29 cellular contexts compared by ENCODE assay signal in the genomic region with DNA sequence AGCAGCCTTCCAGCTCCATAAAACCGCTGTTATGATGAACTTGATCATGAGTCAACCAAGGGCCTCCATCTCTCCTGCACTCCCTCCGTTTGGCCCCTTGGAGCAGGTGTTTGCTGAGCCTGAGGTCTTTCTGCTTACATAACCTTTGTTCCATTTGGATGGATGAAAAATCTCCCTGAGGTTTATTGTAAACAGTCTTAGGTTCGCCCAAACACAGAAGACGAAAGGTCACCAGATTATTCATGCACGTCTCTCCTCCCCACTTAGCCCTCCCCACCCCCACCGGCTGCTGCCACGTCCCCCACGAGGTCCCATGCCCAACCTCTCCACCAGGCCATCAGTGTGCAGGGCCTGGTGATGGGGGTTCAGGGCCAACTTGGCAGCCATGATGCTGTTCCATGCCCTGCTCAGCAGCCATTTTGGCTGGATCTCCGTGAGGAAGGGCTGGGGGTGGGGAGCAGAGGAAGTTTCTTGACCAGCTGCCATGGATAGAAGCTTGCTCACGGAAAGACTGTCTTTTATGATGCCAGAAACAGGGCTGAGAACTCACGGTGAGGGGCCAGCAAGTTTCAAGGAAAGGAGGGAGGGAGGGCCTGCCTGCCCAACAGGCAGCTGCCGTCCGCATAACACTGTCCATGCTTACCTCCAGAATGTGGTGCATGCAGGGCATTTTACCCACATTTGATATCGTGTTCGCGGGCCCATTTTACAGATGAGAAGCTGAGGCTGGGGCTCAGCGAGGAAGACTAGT. TPM values are rescaled to one million over a fixed set of nuclear protein-coding genes. Genes with fewer than 3 reads are reported as not detected.
DNase-seq lines count a peak whose midpoint lies in the region; ATAC-seq and TF ChIP-seq lines count a peak whose summit lies in the region.
"Had no signal": no experiment of that assay in that cellular context is flagged by ENCODE, and none has a peak within 500 bp of the region (broad histone marks: within the 10 kb centered on the region; RNA-seq: fewer than 3 reads in every experiment).

No MANE protein-coding gene starts in this region.

- H3K27me3 ChIP-seq in AG04450 (ENCODE audit: control insufficient read depth, insufficient read depth, low read length) = no peaks in the 10 kb centered on the region
- H3K27me3 ChIP-seq in MG63 = no peaks in the 10 kb centered on the region
- no peaks in the 10 kb centered on the region for H3K27me3 ChIP-seq in colonic mucosa
- peaks cover 3 to 6% of the 10 kb centered on the region in 2 experiments for H3K27me3 ChIP-seq in mesenchymal stem cell (ENCODE audit: control insufficient read depth in 1 of 2, insufficient read depth in 1 of 2, low read length in 2 of 2)
- no peaks in the 10 kb centered on the region for H3K27me3 ChIP-seq in ovary
- no peaks in the 10 kb centered on the region for H3K27me3 ChIP-seq in CD8-positive, alpha-beta T cell (ENCODE audit: insufficient read depth, low read length)

- no peak for TF ChIP-seq EP300 in ovary (IDR thresholded peaks at IDR 0.05)

- peaks cover 8% of the 10 kb centered on the region for H3K27me3 Mint-ChIP-seq in CD8-positive, alpha-beta T cell (ENCODE audit: low read depth)

- H3K4me3 Mint-ChIP-seq in CD8-positive, alpha-beta T cell = no peak overlapping the region
- H3K4me3 Mint-ChIP-seq: activated CD8-positive, alpha-beta T cell treated with anti-CD3 and anti-CD28 coated beads for 36 hours; activated naive CD8-positive, alpha-beta T cell treated with anti-CD3 and anti-CD28 coated beads, Interleukin-2, amount 10 ng/mL, durations not matched to agents 7 days and 5 days; CD4-positive, CD25-positive, alpha-beta regulatory T cell; memory B cell; naive thymus-derived CD4-positive, alpha-beta T cell; stimulated activated naive CD8-positive, alpha-beta T cell treated with anti-CD3 and anti-CD28 coated beads, Interleukin-15, amount 100 ng/mL, for 72 hours had no signal

- peak overlapping the region; percentile 98 for H3K18ac ChIP-seq in mesenchymal stem cell (ENCODE audit: low read depth in 1 of 2, low read length in 2 of 2)

- H3K9me3 Mint-ChIP-seq in CD8-positive, alpha-beta T cell = peaks cover 13% of the 10 kb centered on the region

- H3K4me3 ChIP-seq in AG04450 (ENCODE audit: low read depth, low read length) (no peak overlapping the region), MG63 (no peak overlapping the region), colonic mucosa (no peak overlapping the region), mesenchymal stem cell (ENCODE audit: insufficient read depth in 1 of 2, low read depth in 1 of 2, low read length in 2 of 2) (no peak overlapping the region), ovary (no peak overlapping the region)
- H3K4me3 ChIP-seq in CD8-positive, alpha-beta T cell (ENCODE audit: low read depth, low read length) = no peak overlapping the region
- H3K4me3 ChIP-seq: skin epidermis, tibial artery had no signal

- H3K9me3 ChIP-seq in AG04450 (ENCODE audit: control insufficient read depth, insufficient read depth, low read length) = peaks cover 14% of the 10 kb centered on the region
- peaks cover 11% of the 10 kb centered on the region for H3K9me3 ChIP-seq in MG63
- no peaks in the 10 kb centered on the region for H3K9me3 ChIP-seq in colonic mucosa
- peaks cover 7% of the 10 kb centered on the region for H3K9me3 ChIP-seq in mesenchymal stem cell (ENCODE audit: control insufficient read depth, low read length)
- peaks cover 0 to 8% of the 10 kb centered on the region in 2 donors for H3K9me3 ChIP-seq in ovary
- no peaks in the 10 kb centered on the region for H3K9me3 ChIP-seq in CD8-positive, alpha-beta T cell (ENCODE audit: low read length)
- H3K9me3 ChIP-seq: SK-N-SH had no signal

- intact Hi-C loops in colonic mucosa (cut with DNase I) = no loop called here
- intact Hi-C loops in ovary (cut with DNase I) = no loop called here
- intact Hi-C loops in CD8-positive, alpha-beta T cell (cut with DNase I, micrococcal nuclease) = no loop called here

- H2AK5ac ChIP-seq in mesenchymal stem cell (ENCODE audit: low read length, severe bottlenecking) = no peak overlapping the region

- H2BK15ac ChIP-seq in mesenchymal stem cell (ENCODE audit: low read depth, poor library complexity, severe bottlenecking) = no peak overlapping the region

- H3K23ac ChIP-seq in mesenchymal stem cell (ENCODE audit: low read length in 2 of 2) = no peak overlapping the region

- no peaks in the 10 kb centered on the region for H3K36me3 Mint-ChIP-seq in CD8-positive, alpha-beta T cell
- H3K36me3 Mint-ChIP-seq: CD4-positive, CD25-positive, alpha-beta regulatory T cell; memory B cell had no signal

- CTCF ChIA-PET in AG04450 (lab: Charles Lee) = interaction anchor here (0.6 kb wide), 1 partner anchor 486 kb away, joined by 4 read pairs; no protein-coding TSS in a partner anchor
- CTCF ChIA-PET in CD8-positive, alpha-beta T cell (lab: Charles Lee) = no interaction called here

- POLR2A ChIA-PET in AG04450 (lab: Yijun Ruan, JAX) = interaction anchor here (0.5 to 1.9 kb wide), 15 partner anchors 8 to 240 kb away, joined by 3 to 16 read pairs (median 3); a partner anchor contains a TSS
- POLR2A ChIA-PET in CD8-positive, alpha-beta T cell (lab: Charles Lee) = no interaction called here

- TF ChIP-seq CTCF in AG04450 (IDR thresholded peaks at IDR 0.05; ENCODE audit: low read depth, low read length) (peak; percentile 31), colonic mucosa (IDR thresholded peaks at IDR 0.05) (no peak), ovary (IDR thresholded peaks at IDR 0.05) (no peak)
- no peak for TF ChIP-seq CTCF in CD8-positive, alpha-beta T cell (IDR thresholded peaks at IDR 0.05)

- peak overlapping the region; percentile 81 to 98 for H3K4ac ChIP-seq in mesenchymal stem cell (ENCODE audit: low read depth in 1 of 2, low read length in 2 of 2)

- no peak for TF ChIP-seq POLR2A in ovary (IDR thresholded peaks at IDR 0.05)

- H2BK5ac ChIP-seq in mesenchymal stem cell (ENCODE audit: low read depth, low read length, poor library complexity, severe bottlenecking) = no peak overlapping the region

- peak overlapping the region; percentile 78 for H2BK120ac ChIP-seq in mesenchymal stem cell (ENCODE audit: low read depth, low read length)

- no peak overlapping the region for H3K4me2 ChIP-seq in mesenchymal stem cell (ENCODE audit: low read length, poor library complexity, severe bottlenecking)
- H3K4me2 ChIP-seq: SK-N-SH had no signal

- H3K14ac ChIP-seq in mesenchymal stem cell (ENCODE audit: low read length in 2 of 2) = peak overlapping the region in 1 of 2 experiments; percentile 95

- no peaks in the 10 kb centered on the region for H3K79me1 ChIP-seq in mesenchymal stem cell (replicated peaks; ENCODE audit: low read length, poor library complexity, severe bottlenecking)

- H3K27ac ChIP-seq in AG04450 (ENCODE audit: low read depth, low read length) (peak overlapping the region; percentile 95), colonic mucosa (peak overlapping the region; percentile 47), mesenchymal stem cell (ENCODE audit: low read length, poor library complexity, severe bottlenecking) (no peak overlapping the region), ovary (no peak overlapping the region)
- H3K27ac ChIP-seq in CD8-positive, alpha-beta T cell (ENCODE audit: low read depth, low read length) = no peak overlapping the region
- H3K27ac ChIP-seq: skin epidermis, tibial artery had no signal

- H3K4me1 ChIP-seq in colonic mucosa (no peaks in the 10 kb centered on the region), mesenchymal stem cell (ENCODE audit: control insufficient read depth, insufficient read depth, low read depth, low read length) (no peaks in the 10 kb centered on the region), ovary (ENCODE audit: insufficient read depth) (no peaks in the 10 kb centered on the region)
- no peaks in the 10 kb centered on the region for H3K4me1 ChIP-seq in CD8-positive, alpha-beta T cell (ENCODE audit: insufficient read depth, low read length)
- H3K4me1 ChIP-seq: tibial artery had no signal

- H2AFZ ChIP-seq in mesenchymal stem cell (ENCODE audit: low read depth, low read length) = peak overlapping the region; percentile 18

- 71% methylated on average over 14 of the region's 17 CpGs for WGBS in mesenchymal stem cell
- 56 to 68% (median 57%) methylated on average over 16 to 17 of the region's 17 CpGs for WGBS in ovary, 3 donors

- peak overlapping the region; percentile 94 for H4K8ac ChIP-seq in mesenchymal stem cell (ENCODE audit: low read length)

- H3K9ac ChIP-seq in colonic mucosa (ENCODE audit: low read depth in 2 of 2, low read length in 2 of 2) = no peak overlapping the region
- no peak overlapping the region for H3K9ac ChIP-seq in mesenchymal stem cell (ENCODE audit: low read length)
- H3K9ac ChIP-seq: SK-N-SH had no signal

- no peak overlapping the region for H3K27ac Mint-ChIP-seq in CD8-positive, alpha-beta T cell
- H3K27ac Mint-ChIP-seq: activated CD8-positive, alpha-beta T cell treated with anti-CD3 and anti-CD28 coated beads for 36 hours; activated naive CD8-positive, alpha-beta T cell treated with anti-CD3 and anti-CD28 coated beads, Interleukin-2, amount 10 ng/mL, durations not matched to agents 7 days and 5 days; CD4-positive, CD25-positive, alpha-beta regulatory T cell; memory B cell; naive thymus-derived CD4-positive, alpha-beta T cell; stimulated activated naive CD8-positive, alpha-beta T cell treated with anti-CD3 and anti-CD28 coated beads, Interleukin-15, amount 100 ng/mL, for 72 hours had no signal

- H4K91ac ChIP-seq in mesenchymal stem cell (ENCODE audit: low read length) = peak overlapping the region; percentile 99

- DNase-seq in AG04450 (ENCODE audit: low read depth, low spot score) = peak; percentile 98
- peak; percentile 100 for DNase-seq in MG63
- DNase-seq in colonic mucosa = peak; percentile 25
- peak; percentile 96 for DNase-seq in mesenchymal stem cell
- DNase-seq in SIG-M5 (lab: John Stamatoyannopoulos, UW) = no peak
- DNase-seq in ovary = no peak
- no peak for DNase-seq in CD8-positive, alpha-beta T cell
- DNase-seq: 8988T; activated CD8-positive, alpha-beta T cell treated with anti-CD3 and anti-CD28 coated beads for 36 hours; activated effector memory CD4-positive, alpha-beta T cell treated with anti-CD3 and anti-CD28 coated beads, Interleukin-2, amount 50 U/mL, for 16 hours; activated naive CD8-positive, alpha-beta T cell treated with anti-CD3 and anti-CD28 coated beads, Interleukin-2, amount 10 ng/mL, durations not matched to agents 7 days and 5 days; CD4-positive, CD25-positive, alpha-beta regulatory T cell; cerebellar nuclear complex; H7; naive thymus-derived CD4-positive, alpha-beta T cell; NCI-H1417; NCI-H2081 treated with DMSO at 0.1 percent for 48 hours; NCI-H345; NCI-H774; SK-N-SH; stimulated activated CD8-positive, alpha-beta memory T cell treated with anti-CD3 and anti-CD28 coated beads, Interleukin-4, amount 100 ng/mL, for 48 hours; stimulated activated naive CD8-positive, alpha-beta T cell treated with anti-CD3 and anti-CD28 coated beads, Interleukin-15, amount 100 ng/mL, for 72 hours; T-helper 2 cell; tibial artery had no signal

- H3K36me3 ChIP-seq in MG63 (no peaks in the 10 kb centered on the region), colonic mucosa (no peaks in the 10 kb centered on the region), mesenchymal stem cell (ENCODE audit: control insufficient read depth in 1 of 2, insufficient read depth in 2 of 2, low read depth in 1 of 2, low read length in 2 of 2) (no peaks in the 10 kb centered on the region), ovary (no peaks in the 10 kb centered on the region)
- no peaks in the 10 kb centered on the region for H3K36me3 ChIP-seq in CD8-positive, alpha-beta T cell (ENCODE audit: insufficient read depth, low read length)
- H3K36me3 ChIP-seq: tibial artery had no signal

- H3K4me1 Mint-ChIP-seq in CD8-positive, alpha-beta T cell (ENCODE audit: low read depth) = no peaks in the 10 kb centered on the region
- H3K4me1 Mint-ChIP-seq: activated naive CD8-positive, alpha-beta T cell treated with anti-CD3 and anti-CD28 coated beads, Interleukin-2, amount 10 ng/mL, durations not matched to agents 7 days and 5 days; CD4-positive, CD25-positive, alpha-beta regulatory T cell; naive thymus-derived CD4-positive, alpha-beta T cell; stimulated activated naive CD8-positive, alpha-beta T cell treated with anti-CD3 and anti-CD28 coated beads, Interleukin-15, amount 100 ng/mL, for 72 hours had no signal

- no peak for ATAC-seq in GM21447 (IDR thresholded peaks at IDR 0.05; ENCODE audit: unreplicated experiment)
- no peak for ATAC-seq in CD8-positive, alpha-beta T cell
- ATAC-seq: activated CD8-positive, alpha-beta T cell treated with anti-CD3 and anti-CD28 coated beads for 36 hours; left lobe of liver; naive thymus-derived CD4-positive, alpha-beta T cell; stimulated activated naive CD8-positive, alpha-beta T cell treated with anti-CD3 and anti-CD28 coated beads, Interleukin-15, amount 100 ng/mL, for 72 hours had no signal

- H2BK12ac ChIP-seq in mesenchymal stem cell (ENCODE audit: low read length in 2 of 2) = peak overlapping the region; percentile 69 to 89

RNA-seq across cellular contexts. Expression of a gene that starts 47.8 kb away (rescaled TPM):
- 61.0 and 65.1 TPM in 2 replicates for polyA plus RNA-seq in AG04450 (2011; rRNA removed)
- polyA minus RNA-seq in AG04450 (2011; rRNA and poly(A)+ RNA removed) = 56.9 and 66.0 TPM in 2 replicates
- total RNA-seq in MG63 (2014; rRNA removed; shearing (Covaris generic); ENCODE audit: low replicate concordance) = 8.9 and 13.0 TPM in 2 replicates
- total RNA-seq in colonic mucosa = 10 to 100 TPM in 1 of 2 donors, 1 to 10 TPM in 1; 6.3 to 12.1 TPM
- 145 TPM for polyA plus RNA-seq in mesenchymal stem cell (2013, experiment 1 of 2)
- 149 TPM for polyA plus RNA-seq in mesenchymal stem cell (2013, experiment 2 of 2)
- 1 to 10 TPM in 2 of 7 donors, under 1 TPM in 5; 0.22 to 1.5 (median 0.45) TPM for total RNA-seq in ovary
- under 1 TPM; 0.23 to 0.70 TPM for polyA plus RNA-seq in ovary
- total RNA-seq in CD8-positive, alpha-beta T cell = not detected
- total RNA-seq: activated CD8-positive, alpha-beta T cell treated with anti-CD3 and anti-CD28 coated beads for 36 hours; activated naive CD8-positive, alpha-beta T cell treated with anti-CD3 and anti-CD28 coated beads, Interleukin-2, amount 10 ng/mL, durations not matched to agents 7 days and 5 days; CD4-positive, CD25-positive, alpha-beta regulatory T cell; H7; MCF 10A; naive thymus-derived CD4-positive, alpha-beta T cell had no signal
- polyA plus RNA-seq: CD4-positive, CD25-positive, alpha-beta regulatory T cell; naive thymus-derived CD4-positive, alpha-beta T cell had no signal

Comparison
In these comparisons a context has a peak if more than half of its experiments do, and no peak if none do; other contexts are left out.
1. DNase-seq: peak in AG04450 (single experiment), MG63 (single experiment), colonic mucosa (single experiment) and mesenchymal stem cell (single experiment); none in SIG-M5 (single experiment), ovary (0 of 5) and CD8-positive, alpha-beta T cell (0 of 7).
2. H3K27ac ChIP-seq: peak in AG04450 (single experiment) and colonic mucosa (single experiment); none in mesenchymal stem cell (single experiment), ovary (0 of 2) and CD8-positive, alpha-beta T cell (single experiment).